23 cellular contexts compared by ENCODE assay signal in the genomic region with DNA sequence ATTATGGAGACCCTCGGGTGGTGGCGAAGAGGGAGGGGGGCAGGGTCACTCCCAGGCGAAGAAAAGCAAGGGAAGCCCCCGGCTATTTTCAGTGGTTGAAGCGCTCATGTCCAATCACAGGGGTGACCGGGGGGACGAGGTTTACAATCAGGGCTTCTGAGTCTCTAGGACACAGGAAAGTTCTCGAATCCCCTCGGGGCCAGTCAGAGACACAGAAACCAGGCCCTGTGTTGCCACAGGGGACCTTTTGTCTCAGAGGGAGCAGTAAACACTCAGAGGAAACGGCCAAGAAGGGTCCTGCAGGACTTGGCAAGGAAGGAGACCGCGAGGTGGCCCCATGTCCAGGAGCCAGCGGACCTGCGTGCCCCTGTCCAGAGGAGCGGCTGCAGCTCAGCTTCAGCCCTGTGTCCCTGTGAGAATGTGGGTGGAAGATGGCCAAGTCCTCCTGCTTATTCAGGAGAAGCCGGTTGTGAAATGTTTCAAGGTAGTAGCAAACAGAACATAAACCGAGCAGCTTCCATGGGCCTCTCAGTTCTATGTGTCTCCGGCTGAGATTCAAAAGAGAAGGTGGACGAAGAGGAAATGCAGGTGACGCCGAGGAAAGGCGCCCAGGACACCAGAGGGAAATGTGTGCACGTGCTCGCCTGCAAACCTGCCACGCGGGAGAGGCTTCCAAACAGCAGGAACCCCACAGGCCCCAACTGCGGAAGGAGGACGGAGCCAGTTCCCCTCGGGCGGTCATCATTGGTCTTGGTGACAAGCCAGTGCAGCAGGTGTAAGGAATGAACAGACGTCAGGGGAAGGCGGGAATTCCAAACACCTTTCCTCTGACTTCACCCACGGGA.
DNase-seq lines count a peak whose midpoint lies in the region; ATAC-seq and TF ChIP-seq lines count a peak whose summit lies in the region.
"Had no signal": no experiment of that assay in that cellular context is flagged by ENCODE, and none has a peak within 500 bp of the region (broad histone marks: within the 10 kb centered on the region; RNA-seq: fewer than 3 reads in every experiment).

No MANE protein-coding gene starts in this region.

- H3K9ac ChIP-seq in mesendoderm (ENCODE audit: low read length), result no peak overlapping the region
- H3K9ac ChIP-seq: GM23248 had no signal

- H3K27ac ChIP-seq in mesendoderm (ENCODE audit: low read depth, low read length) (no peak overlapping the region), thyroid gland (no peak overlapping the region)
- H3K27ac ChIP-seq: C4-2B, GM23248, PC-9 had no signal

- TF ChIP-seq POLR2A in thyroid gland (IDR thresholded peaks at IDR 0.05), result no peak

- H3K4me1 ChIP-seq in mesendoderm (ENCODE audit: control insufficient read depth, low read depth, low read length), result no peaks in the 10 kb centered on the region
- H3K4me1 ChIP-seq in thyroid gland, result peaks cover 0 to 16% of the 10 kb centered on the region in 2 donors

- no peak overlapping the region for H4K8ac ChIP-seq in mesendoderm (ENCODE audit: low read depth, low read length)

- H3K4me3 ChIP-seq in mesendoderm (ENCODE audit: low read length), result no peak overlapping the region
- no peak overlapping the region for H3K4me3 ChIP-seq in thyroid gland (replicated peaks in 1 of 3)
- H3K4me3 ChIP-seq: GM23248, K562, PC-9 had no signal

- no peak overlapping the region for H3K4me2 ChIP-seq in mesendoderm (ENCODE audit: low read length)
- H3K4me2 ChIP-seq: PC-9 had no signal

- H3K27me3 ChIP-seq in mesendoderm (ENCODE audit: insufficient read depth, low read length, poor library complexity), result no peaks in the 10 kb centered on the region
- H3K27me3 ChIP-seq in thyroid gland, result no peaks in the 10 kb centered on the region

- TF ChIP-seq CTCF in thyroid gland (IDR thresholded peaks at IDR 0.05), result no peak

- WGBS in mesendoderm (ENCODE audit: extremely low coverage, insufficient coverage, low lambda C conversion rate), result no CpG with 5 or more reads among the region's 33 CpGs
- 55 to 62% methylated on average over 33 of the region's 33 CpGs for WGBS in thyroid gland, 2 donors

- no peaks in the 10 kb centered on the region for H3K9me3 ChIP-seq in thyroid gland

- H3K79me1 ChIP-seq in mesendoderm (ENCODE audit: low read length), result no peaks in the 10 kb centered on the region

- H2AK5ac ChIP-seq in mesendoderm (ENCODE audit: low read length), result no peak overlapping the region

- no peak overlapping the region for H2BK15ac ChIP-seq in mesendoderm (replicated peaks; ENCODE audit: low read depth)

- in situ Hi-C loops in G401 (cut with HindIII; ENCODE audit: low sequenced_read_pairs), result no loop called here

- no peaks in the 10 kb centered on the region for H3K36me3 ChIP-seq in mesendoderm (ENCODE audit: control insufficient read depth, insufficient read depth, low read length)
- no peaks in the 10 kb centered on the region for H3K36me3 ChIP-seq in thyroid gland

- intact Hi-C loops in thyroid gland (cut with DNase I), result no loop called here

- H3K4ac ChIP-seq in mesendoderm (ENCODE audit: low read depth, low read length), result no peak overlapping the region

- no peak overlapping the region for H2BK5ac ChIP-seq in mesendoderm (ENCODE audit: low read length)

- no peak overlapping the region for H4K5ac ChIP-seq in mesendoderm (ENCODE audit: low read length)

- no peak overlapping the region for H3K18ac ChIP-seq in mesendoderm (ENCODE audit: low read length)

- ATAC-seq in HG03520 (IDR thresholded peaks at IDR 0.05; ENCODE audit: unreplicated experiment), result no peak
- no peak for ATAC-seq in HG03196 (IDR thresholded peaks at IDR 0.05; ENCODE audit: unreplicated experiment)
- ATAC-seq: K562 had no signal

- no peak overlapping the region for H2BK120ac ChIP-seq in mesendoderm (ENCODE audit: low read depth, low read length)

- H3K56ac ChIP-seq in mesendoderm (ENCODE audit: low read length), result no peak overlapping the region

- H3K23ac ChIP-seq in mesendoderm (ENCODE audit: low read length), result no peak overlapping the region

- DNase-seq in G401 (ENCODE audit: low spot score) (peak; percentile 56), NCI-H69 (lab: John Stamatoyannopoulos, UW) (peak; percentile 17), mesendoderm (peak; percentile 42), thyroid gland (peak; percentile 46 to 67), DMS153 treated with DMSO at 0.1 percent for 48 hours (lab: John Stamatoyannopoulos, UW; ENCODE audit: unreplicated experiment) (no peak)
- DNase-seq: Calu3; CD8-positive, alpha-beta memory T cell; DND-41; GM23248; HCEC 1CT; Kasumi-1; NCI-H1092 treated with DMSO at 0.1 percent for 48 hours; NCI-H1436; NCI-H187; NCI-H2081 treated with DMSO at 0.1 percent for 48 hours; NCI-H524; PC-9; RPMI8226; SHP77 had no signal

- no peaks in the 10 kb centered on the region for H3K79me2 ChIP-seq in mesendoderm (ENCODE audit: control insufficient read depth, insufficient read depth, low read length)
